ENCODE assay signal across 11 cellular contexts in the genomic region with DNA sequence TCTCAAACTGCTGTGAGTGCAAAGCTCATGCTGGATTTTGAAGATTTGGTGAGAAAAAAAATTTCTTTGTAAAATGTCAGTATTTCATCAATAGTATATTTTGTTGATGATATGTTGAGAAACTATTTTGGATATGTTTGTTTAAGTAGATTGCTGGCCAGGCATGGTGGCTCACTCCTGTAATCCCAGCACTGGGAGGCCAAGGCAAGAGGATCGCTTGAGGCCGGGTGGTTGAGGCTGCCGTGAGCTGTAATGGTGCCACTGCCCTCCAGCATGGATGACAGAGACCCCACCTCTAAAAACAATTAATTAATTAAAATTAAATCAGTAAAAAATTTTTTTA. TPM values are rescaled to one million over a fixed set of nuclear protein-coding genes. Genes with fewer than 3 reads are reported as not detected.
DNase-seq lines count a peak whose midpoint lies in the region; ATAC-seq, FAIRE-seq and TF ChIP-seq lines count a peak whose summit lies in the region.
"Had no signal": no experiment of that assay in that cellular context is flagged by ENCODE, and none has a peak within 500 bp of the region (broad histone marks: within the 10 kb centered on the region; RNA-seq: fewer than 3 reads in every experiment).

No MANE protein-coding gene starts in this region.

- no peak overlapping the region for H3K4me3 ChIP-seq in Panc1 (ENCODE audit: low read depth in 2 of 2, low read length in 2 of 2)
- H3K4me3 ChIP-seq in effector memory CD4-positive, alpha-beta T cell (ENCODE audit: insufficient read depth, low read depth, low read length, poor library complexity, severe bottlenecking): no peak overlapping the region
- no peak overlapping the region for H3K4me3 ChIP-seq in pancreas

- intact Hi-C loops in CD4-positive, alpha-beta T cell (cut with DNase I, micrococcal nuclease): no loop called here
- intact Hi-C loops in Panc1 (cut with micrococcal nuclease; ENCODE audit: unreplicated experiment): no loop called here
- intact Hi-C loops in pancreas (cut with DNase I): no loop called here

- no peak for FAIRE-seq in pancreas (lab: Jason Lieb, UNC)

- no peak for ATAC-seq in CD4-positive, alpha-beta T cell (ENCODE audit: poor library complexity)
- ATAC-seq in Panc1 (no peak), pancreas (peak in 1 of 4 donors; percentile 11), GM19035 (IDR thresholded peaks at IDR 0.05; ENCODE audit: unreplicated experiment) (no peak), HG03097 (IDR thresholded peaks at IDR 0.05; ENCODE audit: low FRiP score, unreplicated experiment) (no peak), HG03432 (IDR thresholded peaks at IDR 0.05; ENCODE audit: unreplicated experiment) (no peak)

- no peak for TF ChIP-seq CTCF in CD4-positive, alpha-beta T cell (IDR thresholded peaks at IDR 0.05)
- no peak for TF ChIP-seq CTCF in Panc1 (IDR thresholded peaks at IDR 0.05)
- no peak for TF ChIP-seq CTCF in pancreas (IDR thresholded peaks at IDR 0.05)
- no peak for TF ChIP-seq CTCF in glutamatergic neuron (IDR thresholded peaks at IDR 0.05; ENCODE audit: partially characterized antibody, unreplicated experiment)

- no peaks in the 10 kb centered on the region for H3K27me3 ChIP-seq in CD4-positive, alpha-beta T cell (ENCODE audit: control insufficient read depth, insufficient read depth, low read length)
- H3K27me3 ChIP-seq in Panc1 (ENCODE audit: control insufficient read depth, insufficient read depth, low read length) (no peaks in the 10 kb centered on the region), pancreas (no peaks in the 10 kb centered on the region)
- no peaks in the 10 kb centered on the region for H3K27me3 ChIP-seq in effector memory CD4-positive, alpha-beta T cell (replicated peaks; ENCODE audit: control insufficient read depth, insufficient read depth, low read length, poor library complexity, severe bottlenecking)

- H3K27me3 Mint-ChIP-seq in CD4-positive, alpha-beta T cell: no peaks in the 10 kb centered on the region
- H3K27me3 Mint-ChIP-seq in glutamatergic neuron (ENCODE audit: unreplicated experiment): peaks cover 5% of the 10 kb centered on the region

- H3K36me3 Mint-ChIP-seq in CD4-positive, alpha-beta T cell (ENCODE audit: low read depth): no peaks in the 10 kb centered on the region
- H3K36me3 Mint-ChIP-seq in glutamatergic neuron (ENCODE audit: unreplicated experiment): no peaks in the 10 kb centered on the region

- WGBS in pancreas, 2 donors: 95 to 96% methylated on average over 3 of the region's 3 CpGs

- peak overlapping the region; percentile 71 for H3K27ac ChIP-seq in CD4-positive, alpha-beta T cell (ENCODE audit: low read depth, low read length)
- H3K27ac ChIP-seq in Panc1 (ENCODE audit: low read length): peak overlapping the region; percentile 62
- H3K27ac ChIP-seq in effector memory CD4-positive, alpha-beta T cell (ENCODE audit: insufficient read depth, low read length, poor library complexity, severe bottlenecking): peak overlapping the region; percentile 74
- peak overlapping the region; percentile 31 to 80 (median 70) for H3K27ac ChIP-seq in pancreas

- peak overlapping the region; percentile 59 for H3K4me3 Mint-ChIP-seq in CD4-positive, alpha-beta T cell
- H3K4me3 Mint-ChIP-seq in glutamatergic neuron (ENCODE audit: unreplicated experiment): no peak overlapping the region

- H3K36me3 ChIP-seq in Panc1 (ENCODE audit: control insufficient read depth, insufficient read depth, low read length) (no peaks in the 10 kb centered on the region), pancreas (no peaks in the 10 kb centered on the region)
- no peaks in the 10 kb centered on the region for H3K36me3 ChIP-seq in effector memory CD4-positive, alpha-beta T cell (ENCODE audit: control insufficient read depth, insufficient read depth, low read length)

- H3K9me3 ChIP-seq in CD4-positive, alpha-beta T cell (ENCODE audit: control insufficient read depth, low read length): no peaks in the 10 kb centered on the region
- H3K9me3 ChIP-seq in Panc1 (ENCODE audit: control insufficient read depth, insufficient read depth, low read depth, low read length): no peaks in the 10 kb centered on the region
- no peaks in the 10 kb centered on the region for H3K9me3 ChIP-seq in effector memory CD4-positive, alpha-beta T cell (ENCODE audit: control insufficient read depth, low read length)
- H3K9me3 ChIP-seq in pancreas: no peaks in the 10 kb centered on the region

- in situ Hi-C loops in Panc1 (cut with HindIII; ENCODE audit: low pct_unique_long_range_greater_than_20kb, low sequenced_read_pairs): no loop called here

- peaks cover 32% of the 10 kb centered on the region for H3K4me1 ChIP-seq in Panc1 (ENCODE audit: control insufficient read depth, insufficient read depth, low read length)
- peaks cover 37% of the 10 kb centered on the region for H3K4me1 ChIP-seq in effector memory CD4-positive, alpha-beta T cell (ENCODE audit: control insufficient read depth, insufficient read depth, low read length, poor library complexity, severe bottlenecking)
- H3K4me1 ChIP-seq in pancreas: peaks cover 0 to 15% (median 7%) of the 10 kb centered on the region in 3 donors

- CTCF ChIA-PET in CD4-positive, alpha-beta T cell (lab: Charles Lee): no interaction called here
- CTCF ChIA-PET in Panc1 (lab: Charles Lee): interaction anchor here (0.6 to 1.0 kb wide), 2 partner anchors 15 to 23 kb away, joined by 3 to 8 read pairs; no protein-coding TSS in a partner anchor

- POLR2A ChIA-PET in CD4-positive, alpha-beta T cell (lab: Charles Lee): interaction anchor here (1.0 to 3.2 kb wide), 5 partner anchors 10 to 179 kb away, joined by 3 to 14 read pairs (median 8); no protein-coding TSS in a partner anchor
- POLR2A ChIA-PET in Panc1 (lab: Charles Lee): no interaction called here

- DNase-seq in CD4-positive, alpha-beta T cell: no peak
- no peak for DNase-seq in Panc1 (ENCODE audit: low read depth, low spot score)
- no peak for DNase-seq in effector memory CD4-positive, alpha-beta T cell
- no peak for DNase-seq in pancreas
- no peak for DNase-seq in glutamatergic neuron

- peak overlapping the region; percentile 83 for H3K27ac Mint-ChIP-seq in CD4-positive, alpha-beta T cell
- no peak overlapping the region for H3K27ac Mint-ChIP-seq in glutamatergic neuron (ENCODE audit: unreplicated experiment)

- no peaks in the 10 kb centered on the region for H3K9me3 Mint-ChIP-seq in CD4-positive, alpha-beta T cell
- H3K9me3 Mint-ChIP-seq in glutamatergic neuron (ENCODE audit: unreplicated experiment): peaks cover 2% of the 10 kb centered on the region

- no TSS peak for BruUV-seq in Panc1 (replicated peaks; lab: Mats Ljungman, UMichigan)

- H3K4me1 Mint-ChIP-seq in CD4-positive, alpha-beta T cell (ENCODE audit: low read depth): peaks cover 67% of the 10 kb centered on the region
- H3K4me1 Mint-ChIP-seq in glutamatergic neuron (ENCODE audit: low read depth, unreplicated experiment): peaks cover 9% of the 10 kb centered on the region

RNA-seq across cellular contexts. Expression of gene IFITM3, which starts 6.9 kb away (rescaled TPM):
- total RNA-seq in CD4-positive, alpha-beta T cell: 10 to 100 TPM; 15.9 to 20.1 TPM
- total RNA-seq in Panc1 (2021; ENCODE audit: unreplicated experiment) (614 TPM), pancreas (100 to 1,000 TPM in 4 of 6 donors, 10 to 100 TPM in 2; 86.4 to 292 (median 135) TPM), glutamatergic neuron (ENCODE audit: unreplicated experiment) (0.93 TPM)
- polyA plus RNA-seq in Panc1 (2012; ENCODE audit: insufficient read length): 1,322 TPM
- polyA plus RNA-seq in pancreas: 100 to 1,000 TPM; 300 to 429 TPM

RNA-seq across cellular contexts. Expression of gene IFITM1, which starts 13.7 kb away (rescaled TPM):
- total RNA-seq in CD4-positive, alpha-beta T cell: 100 to 1,000 TPM; 286 to 306 TPM
- total RNA-seq in Panc1 (2021; ENCODE audit: unreplicated experiment) (66.3 TPM), pancreas (10 to 100 TPM in 5 of 6 donors, 1 to 10 TPM in 1; 10.0 to 45.2 (median 18.9) TPM), glutamatergic neuron (ENCODE audit: unreplicated experiment) (2.6 TPM)
- 206 TPM for polyA plus RNA-seq in Panc1 (2012; ENCODE audit: insufficient read length)
- polyA plus RNA-seq in pancreas: 10 to 100 TPM; 40.7 to 54.5 TPM

RNA-seq across cellular contexts. Expression of gene IFITM2, which starts 19.9 kb away (rescaled TPM):
- total RNA-seq in CD4-positive, alpha-beta T cell: 100 to 1,000 TPM; 364 to 383 TPM
- total RNA-seq in Panc1 (2021; ENCODE audit: unreplicated experiment): 183 TPM
- 402 TPM for polyA plus RNA-seq in Panc1 (2012; ENCODE audit: insufficient read length)
- 100 to 1,000 TPM in 2 of 6 donors, 10 to 100 TPM in 4; 32.1 to 120 (median 63.6) TPM for total RNA-seq in pancreas
- polyA plus RNA-seq in pancreas: 100 to 1,000 TPM; 169 to 182 TPM
- 2.5 TPM for total RNA-seq in glutamatergic neuron (ENCODE audit: unreplicated experiment)

RNA-seq across cellular contexts. Expression of gene IFITM5, which starts 28.2 kb away (rescaled TPM):
- total RNA-seq in CD4-positive, alpha-beta T cell: not detected
- total RNA-seq in Panc1 (2021; ENCODE audit: unreplicated experiment): not detected
- 0.30 TPM for polyA plus RNA-seq in Panc1 (2012; ENCODE audit: insufficient read length)
- not detected for total RNA-seq in pancreas
- 1 to 10 TPM in 1 of 2 donors, under 1 TPM in 1; 0.56 to 1.2 TPM for polyA plus RNA-seq in pancreas
- total RNA-seq in glutamatergic neuron (ENCODE audit: unreplicated experiment): not detected
- total RNA-seq: Daoy, glomerular endothelial cell, omental fat pad had no signal

RNA-seq across cellular contexts. Expression of gene PGGHG, which starts 38.6 kb away (rescaled TPM):
- 100 to 1,000 TPM; 670 to 671 TPM for total RNA-seq in CD4-positive, alpha-beta T cell
- total RNA-seq in Panc1 (2021; ENCODE audit: unreplicated experiment): 115 TPM
- 129 TPM for polyA plus RNA-seq in Panc1 (2012; ENCODE audit: insufficient read length)
- total RNA-seq in pancreas: 100 to 1,000 TPM in 4 of 6 donors, 10 to 100 TPM in 1, 1 to 10 TPM in 1; 8.9 to 534 (median 198) TPM
- 1,000 to 10,000 TPM; 1,516 to 4,700 TPM for polyA plus RNA-seq in pancreas
- total RNA-seq in glutamatergic neuron (ENCODE audit: unreplicated experiment): 14.4 TPM

Comparison
In these comparisons a context has a peak if more than half of its experiments do, and no peak if none do; other contexts are left out.
1. RNA of gene IFITM3, which starts 6.9 kb away (total RNA-seq): 614 TPM in Panc1 (single experiment) and 86.4 to 292 TPM in pancreas; 15.9 to 20.1 TPM in CD4-positive, alpha-beta T cell and 0.93 TPM in glutamatergic neuron (single experiment); every median in the first group is over 4 times any median in the second.
2. Peak in every context shown above with its lines, with median percentiles within 50 percentile points of each other: H3K27ac ChIP-seq.